Comparison of ENCODE assay signal across 13 cellular contexts in genomic region chr2:97966545-97967215, GRCh38. TPM values are rescaled to one million over a fixed set of nuclear protein-coding genes. Genes with fewer than 3 reads are reported as not detected.
A peak's percentile ranks its signal among the peaks of the same experiment; 100 is the strongest.
DNase-seq lines count a peak whose midpoint lies in the region; ATAC-seq, FAIRE-seq and TF ChIP-seq lines count a peak whose summit lies in the region.
"Had no signal": no experiment of that assay in that cellular context is flagged by ENCODE, and none has a peak within 500 bp of the region (broad histone marks: within the 10 kb centered on the region; RNA-seq: fewer than 3 reads in every experiment).

No MANE protein-coding gene starts in this region.

- H3K4me2 ChIP-seq in neural progenitor cell, result no peak overlapping the region
- no peak overlapping the region for H3K4me2 ChIP-seq in GM23338

- H3K9me3 ChIP-seq in neural progenitor cell (ENCODE audit: low read depth), result no peaks in the 10 kb centered on the region
- H3K9me3 ChIP-seq in stomach, result no peaks in the 10 kb centered on the region
- H3K9me3 ChIP-seq in kidney (ENCODE audit: control insufficient read depth in 1 of 2, low read length in 2 of 2), result no peaks in the 10 kb centered on the region
- H3K9me3 ChIP-seq: left ventricle myocardium inferior had no signal

- H3K27ac Mint-ChIP-seq in neural progenitor cell (no peak overlapping the region), GM23338 (no peak overlapping the region)
- H3K27ac Mint-ChIP-seq: activated CD4-positive, alpha-beta T cell treated with anti-CD3 and anti-CD28 coated beads, Interleukin-2, amount 10 ng/mL, durations not matched to agents 24 days and 14 days had no signal

- H3K4me3 Mint-ChIP-seq in neural progenitor cell, result no peak overlapping the region
- no peak overlapping the region for H3K4me3 Mint-ChIP-seq in GM23338
- H3K4me3 Mint-ChIP-seq: activated CD4-positive, alpha-beta T cell treated with anti-CD3 and anti-CD28 coated beads, Interleukin-2, amount 10 ng/mL, durations not matched to agents 24 days and 14 days had no signal

- peak; percentile 41 for ATAC-seq in GM21367 (IDR thresholded peaks at IDR 0.05; ENCODE audit: unreplicated experiment)
- peak; percentile 67 for ATAC-seq in HG03432 (IDR thresholded peaks at IDR 0.05; ENCODE audit: unreplicated experiment)
- ATAC-seq in esophagus mucosa, result peak; percentile 95
- no peak for ATAC-seq in GM23338

- WGBS in stomach, 5 donors, result 42 to 57% (median 51%) methylated on average over 3 of the region's 3 CpGs

- H3K79me2 ChIP-seq in neural progenitor cell (ENCODE audit: low read depth) (peaks cover 94% of the 10 kb centered on the region), GM23338 (replicated peaks; ENCODE audit: insufficient read depth) (peaks cover 97% of the 10 kb centered on the region)

- no peak overlapping the region for H3K4me3 ChIP-seq in GM06990 (replicated peaks; ENCODE audit: low read depth, low read length)
- H3K4me3 ChIP-seq in neural progenitor cell, result no peak overlapping the region
- H3K4me3 ChIP-seq in stomach, result no peak overlapping the region
- H3K4me3 ChIP-seq in GM23338, result no peak overlapping the region
- H3K4me3 ChIP-seq in kidney (ENCODE audit: low read length in 2 of 2), result no peak overlapping the region
- H3K4me3 ChIP-seq: dorsolateral prefrontal cortex, left ventricle myocardium inferior had no signal

- no peaks in the 10 kb centered on the region for H3K27me3 Mint-ChIP-seq in neural progenitor cell (ENCODE audit: insufficient read depth, low read depth)
- H3K27me3 Mint-ChIP-seq in GM23338 (ENCODE audit: insufficient read depth, low read depth, poor library complexity), result no peaks in the 10 kb centered on the region
- H3K27me3 Mint-ChIP-seq: activated CD4-positive, alpha-beta T cell treated with anti-CD3 and anti-CD28 coated beads, Interleukin-2, amount 10 ng/mL, durations not matched to agents 24 days and 14 days; CD4-positive, alpha-beta memory T cell had no signal

- TF ChIP-seq POLR2A in stomach (IDR thresholded peaks at IDR 0.05), result no peak

- H2AFZ ChIP-seq in neural progenitor cell (replicated peaks) (no peak overlapping the region), GM23338 (no peak overlapping the region)

- no peak for TF ChIP-seq CTCF in GM06990 (IDR thresholded peaks at IDR 0.05; ENCODE audit: insufficient read depth, low read length, poor library complexity, severe bottlenecking)
- no peak for TF ChIP-seq CTCF in neural progenitor cell (IDR thresholded peaks at IDR 0.05)
- no peak for TF ChIP-seq CTCF in stomach (IDR thresholded peaks at IDR 0.05)
- TF ChIP-seq CTCF in GM23338 (conservative IDR thresholded peaks at IDR 0.05; ENCODE audit: low read depth in 2 of 2), result no peak
- TF ChIP-seq CTCF in kidney (IDR thresholded peaks at IDR 0.05; ENCODE audit: borderline replicate concordance, extremely low read depth, insufficient read depth), result no peak

- H3K36me3 Mint-ChIP-seq in neural progenitor cell, result peaks cover 4% of the 10 kb centered on the region
- no peaks in the 10 kb centered on the region; the same call in 2 of the 3 replicates for H3K36me3 Mint-ChIP-seq in GM23338 (ENCODE audit: low read depth)

- H3K9ac ChIP-seq in neural progenitor cell (no peak overlapping the region), kidney (ENCODE audit: low read length in 2 of 2) (no peak overlapping the region)

- peaks cover 8% of the 10 kb centered on the region for H3K4me1 Mint-ChIP-seq in neural progenitor cell
- H3K4me1 Mint-ChIP-seq in GM23338, result peaks cover 18% of the 10 kb centered on the region

- no peak overlapping the region for H3K27ac ChIP-seq in neural progenitor cell
- peak overlapping the region in 2 of 5 donors; percentile 7 to 24 for H3K27ac ChIP-seq in stomach
- no peak overlapping the region for H3K27ac ChIP-seq in GM23338 (ENCODE audit: low read depth)
- no peak overlapping the region for H3K27ac ChIP-seq in kidney (ENCODE audit: low read depth in 2 of 2, low read length in 2 of 2)
- H3K27ac ChIP-seq: dorsolateral prefrontal cortex, left ventricle myocardium inferior had no signal

- intact Hi-C loops in stomach (cut with DNase I; ENCODE audit: low total_unique reads) (no loop called here), kidney (cut with DNase I) (no loop called here)

- FAIRE-seq in kidney (lab: Jason Lieb, UNC), result no peak

- H3F3A ChIP-seq in neural progenitor cell (ENCODE audit: low read depth) (no peaks in the 10 kb centered on the region), GM23338 (replicated peaks; ENCODE audit: low read depth) (no peaks in the 10 kb centered on the region)

- no peak for TF ChIP-seq EP300 in stomach (IDR thresholded peaks at IDR 0.05)

- H3K36me3 ChIP-seq in GM06990 (ENCODE audit: control insufficient read depth, insufficient read depth, low read length) (no peaks in the 10 kb centered on the region), neural progenitor cell (no peaks in the 10 kb centered on the region), stomach (no peaks in the 10 kb centered on the region), GM23338 (ENCODE audit: insufficient read depth) (no peaks in the 10 kb centered on the region), kidney (ENCODE audit: control insufficient read depth in 1 of 2, insufficient read depth in 2 of 2, low read length in 2 of 2) (no peaks in the 10 kb centered on the region)
- H3K36me3 ChIP-seq: left ventricle myocardium inferior had no signal

- DNase-seq in GM06990 (ENCODE audit: extremely low read depth, insufficient read length), result peak; percentile 36
- DNase-seq in neural progenitor cell (ENCODE audit: low spot score), result no peak
- DNase-seq in stomach, result no peak
- DNase-seq in GM23338 (ENCODE audit: low spot score), result no peak
- no peak for DNase-seq in kidney
- DNase-seq: activated CD4-positive, alpha-beta T cell treated with anti-CD3 and anti-CD28 coated beads, Interleukin-2, amount 10 ng/mL, durations not matched to agents 24 days and 14 days; CD4-positive, alpha-beta memory T cell; dorsolateral prefrontal cortex; left ventricle myocardium inferior; NCI-H345 had no signal

- H3K27me3 ChIP-seq in GM06990 (replicated peaks; ENCODE audit: control insufficient read depth, insufficient read depth, low read length), result no peaks in the 10 kb centered on the region
- no peaks in the 10 kb centered on the region for H3K27me3 ChIP-seq in neural progenitor cell
- H3K27me3 ChIP-seq in stomach, result no peaks in the 10 kb centered on the region
- H3K27me3 ChIP-seq in GM23338 (ENCODE audit: insufficient read depth), result no peaks in the 10 kb centered on the region
- H3K27me3 ChIP-seq: dorsolateral prefrontal cortex had no signal

- H3K9me3 Mint-ChIP-seq in neural progenitor cell (peaks cover 2% of the 10 kb centered on the region), GM23338 (no peaks in the 10 kb centered on the region)
- H3K9me3 Mint-ChIP-seq: activated CD4-positive, alpha-beta T cell treated with anti-CD3 and anti-CD28 coated beads, Interleukin-2, amount 10 ng/mL, durations not matched to agents 24 days and 14 days; CD4-positive, alpha-beta memory T cell had no signal

- H3K9me2 ChIP-seq in GM23338 (ENCODE audit: insufficient read depth), result no peaks in the 10 kb centered on the region

- H3K4me1 ChIP-seq in neural progenitor cell (peaks cover 5% of the 10 kb centered on the region), stomach (peaks cover 12 to 95% (median 49%) of the 10 kb centered on the region in 4 donors), GM23338 (ENCODE audit: insufficient read depth) (peaks cover 3% of the 10 kb centered on the region; the same call in 1 of the 2 replicates), kidney (ENCODE audit: control insufficient read depth in 1 of 2, insufficient read depth in 1 of 2, low read depth in 1 of 2, low read length in 2 of 2) (peaks cover 4 to 29% of the 10 kb centered on the region in 2 donors)

- H4K20me1 ChIP-seq in neural progenitor cell (ENCODE audit: low read depth), result peaks cover 30% of the 10 kb centered on the region
- H4K20me1 ChIP-seq in GM23338 (replicated peaks; ENCODE audit: insufficient read depth), result peaks cover 20% of the 10 kb centered on the region; the same call in 1 of the 2 replicates

TF ChIP-seq in GM23338, 12 proteins besides CTCF, POLR2A, EP300 and RAD21 (continues in another document):
- no peak for TF ChIP-seq STAT1 (IDR thresholded peaks at IDR 0.05; ENCODE audit: unreplicated experiment)
- no peak for TF ChIP-seq REST (IDR thresholded peaks at IDR 0.05; ENCODE audit: unreplicated experiment)
- TF ChIP-seq EZH2 (IDR thresholded peaks at IDR 0.05; ENCODE audit: low read depth, unreplicated experiment), result no peak

RNA-seq across cellular contexts. Expression of gene TMEM131, which starts 29.1 kb away (rescaled TPM):
- total RNA-seq in esophagus mucosa (33.8 TPM), neural progenitor cell (ENCODE audit: low replicate concordance) (25.4 and 59.4 TPM in 2 replicates), stomach (100 to 1,000 TPM in 2 of 5 donors, 10 to 100 TPM in 3; 33.8 to 119 (median 79.7) TPM), kidney (38.4 TPM)
- polyA plus RNA-seq in stomach (1 to 10 TPM; 4.4 to 7.4 (median 5.8) TPM), GM23338 (2016; fragmentation: Nextera tagmentation; extraction: Ambion mirVana) (9.2 and 9.9 TPM in 2 replicates), kidney (ENCODE audit: insufficient read depth, low read depth, low replicate concordance) (8.0 TPM)
- total RNA-seq in GM23338 (2014; rRNA removed; shearing (Covaris generic)), result 22.7 and 32.9 TPM in 2 replicates
